In genomic region chr18:49238433-49239042, GRCh38 we compare ENCODE assay signal across 8 cellular contexts.
DNase-seq lines count a peak whose midpoint lies in the region; ATAC-seq and TF ChIP-seq lines count a peak whose summit lies in the region.

No MANE protein-coding gene starts in this region.

- no peak for ATAC-seq in HG02852 (IDR thresholded peaks at IDR 0.05; ENCODE audit: unreplicated experiment)
- ATAC-seq in GM18505 (IDR thresholded peaks at IDR 0.05; ENCODE audit: unreplicated experiment): no peak

- DNase-seq in NCI-H510A treated with DMSO at 0.1 percent for 48 hours (lab: John Stamatoyannopoulos, UW) (peak; percentile 0), NCI-H510A (lab: John Stamatoyannopoulos, UW) (no peak), MV-4-11 (lab: John Stamatoyannopoulos, UW) (peak; percentile 32), cerebellar cortex (ENCODE audit: low spot score) (peak; percentile 48)
- DNase-seq in activated T-cell treated with anti-CD3 and anti-CD28 coated beads, Interleukin-2, amount 50 U/mL, for 48 hours: no peak

- no peaks in the 10 kb centered on the region for H3K79me2 ChIP-seq in neural cell (replicated peaks; ENCODE audit: insufficient read depth, low read length)

- no peak overlapping the region for H3K4me2 ChIP-seq in neural cell (ENCODE audit: low read length)

- TF ChIP-seq POLR2A in GM18505 (IDR thresholded peaks at IDR 0.05; ENCODE audit: borderline replicate concordance, extremely low read depth, insufficient read depth, insufficient read length): no peak

- H3F3A ChIP-seq in neural cell (ENCODE audit: insufficient read depth, low read length, poor library complexity, severe bottlenecking): no peaks in the 10 kb centered on the region

- no peak overlapping the region for H3K4me3 ChIP-seq in neural cell (ENCODE audit: low read length)

- H4K20me1 ChIP-seq in neural cell (ENCODE audit: insufficient read depth): no peaks in the 10 kb centered on the region

- no peaks in the 10 kb centered on the region for H3K9me2 ChIP-seq in neural cell (ENCODE audit: insufficient read depth, low read length)

- no peak overlapping the region for H3K9ac ChIP-seq in neural cell (ENCODE audit: low read length)

- no peak overlapping the region for H3K27ac ChIP-seq in neural cell (ENCODE audit: low read length)

- TF ChIP-seq CTCF in neural cell (IDR thresholded peaks at IDR 0.05; ENCODE audit: poor library complexity, severe bottlenecking): peak; percentile 67

- no peaks in the 10 kb centered on the region for H3K36me3 ChIP-seq in neural cell (ENCODE audit: insufficient read depth, low read length)

- no peak for TF ChIP-seq EP300 in neural cell (conservative IDR thresholded peaks at IDR 0.05; ENCODE audit: poor library complexity, severe bottlenecking)

- no peak overlapping the region for H2AFZ ChIP-seq in neural cell (ENCODE audit: low read depth, low read length)

- H3K27me3 ChIP-seq in neural cell (ENCODE audit: insufficient read depth, low read depth, low read length): no peaks in the 10 kb centered on the region

- peak; percentile 72 for TF ChIP-seq RAD21 in neural cell (conservative IDR thresholded peaks at IDR 0.05)

- no peaks in the 10 kb centered on the region for H3K9me3 ChIP-seq in neural cell (ENCODE audit: low read length)

TF ChIP-seq in neural cell, 6 proteins besides CTCF, POLR2A, EP300 and RAD21:
- peak; percentile 68 for TF ChIP-seq SMC3 (conservative IDR thresholded peaks at IDR 0.05; ENCODE audit: poor library complexity)
- TF ChIP-seq MXI1 (conservative IDR thresholded peaks at IDR 0.05; ENCODE audit: poor library complexity, severe bottlenecking): no peak
- TF ChIP-seq POLR2AphosphoS5 (IDR thresholded peaks at IDR 0.05): no peak

Comparison
In these comparisons a context has a peak if more than half of its experiments do, and no peak if none do; other contexts are left out.
1. DNase-seq: peak in NCI-H510A treated with DMSO at 0.1 percent for 48 hours (single experiment), MV-4-11 (single experiment) and cerebellar cortex (single experiment); none in NCI-H510A (single experiment) and activated T-cell treated with anti-CD3 and anti-CD28 coated beads, Interleukin-2, amount 50 U/mL, for 48 hours (0 of 2).